Comparison of ENCODE assay signal across 12 cellular contexts in the genomic region with DNA sequence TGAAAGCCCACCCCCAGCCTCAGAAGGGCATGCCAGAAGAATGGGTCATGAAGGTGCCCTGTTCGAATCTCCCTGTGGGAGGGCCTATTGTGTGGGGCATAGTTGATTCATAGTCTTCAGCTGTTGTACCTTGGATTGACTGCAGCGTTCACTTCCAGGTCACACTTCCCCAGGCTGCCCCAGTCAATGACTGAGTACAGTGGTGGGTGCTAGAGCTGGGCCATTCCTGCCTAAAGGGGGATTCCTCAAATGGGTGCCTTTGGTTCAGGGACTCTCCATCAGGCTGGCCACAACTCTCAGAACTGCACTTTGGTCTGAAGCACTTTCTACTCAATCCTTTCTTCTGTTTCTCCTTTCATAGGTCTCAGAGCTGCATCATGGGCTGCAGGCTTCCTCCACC. TPM values are rescaled to one million over a fixed set of nuclear protein-coding genes. Genes with fewer than 3 reads are reported as not detected.
A peak's percentile ranks its signal among the peaks of the same experiment; 100 is the strongest.
DNase-seq lines count a peak whose midpoint lies in the region; ATAC-seq, FAIRE-seq and TF ChIP-seq lines count a peak whose summit lies in the region.
"Had no signal": no experiment of that assay in that cellular context is flagged by ENCODE, and none has a peak within 500 bp of the region (broad histone marks: within the 10 kb centered on the region; RNA-seq: fewer than 3 reads in every experiment).

No MANE protein-coding gene starts in this region.

- H3K4me1 ChIP-seq in thyroid gland: peaks cover 9 to 19% of the 10 kb centered on the region in 2 donors
- H3K4me1 ChIP-seq: prostate gland, SJSA1 had no signal

- no peak overlapping the region for H3K4me3 ChIP-seq in thyroid gland (replicated peaks in 1 of 3)
- H3K4me3 ChIP-seq: prostate gland, SJSA1 had no signal

- H3K27ac ChIP-seq in thyroid gland: no peak overlapping the region
- H3K27ac ChIP-seq: prostate gland, SJSA1 had no signal

- peak; percentile 80 for DNase-seq in natural killer cell treated with Interleukin-12 subunit alpha and Interleukin-12 subunit beta and Interleukin-15 and Interleukin-18, amount 100 ng/mL, for 72 hours (ENCODE audit: low spot score)
- DNase-seq in NCI-H1436 (lab: John Stamatoyannopoulos, UW) (no peak), thyroid gland (no peak), KG1 (lab: John Stamatoyannopoulos, UW) (no peak), D721Med (ENCODE audit: insufficient read length, low spot score) (no peak)
- DNase-seq: DMS79, GOT3 had no signal

- peak overlapping the region; percentile 24 for H3K4me3 Mint-ChIP-seq in natural killer cell treated with Interleukin-12 subunit alpha and Interleukin-12 subunit beta and Interleukin-15 and Interleukin-18, amount 100 ng/mL, for 72 hours

- H3K9me3 Mint-ChIP-seq in natural killer cell treated with Interleukin-12 subunit alpha and Interleukin-12 subunit beta and Interleukin-15 and Interleukin-18, amount 100 ng/mL, for 72 hours: no peaks in the 10 kb centered on the region

- no peaks in the 10 kb centered on the region for H3K27me3 ChIP-seq in thyroid gland

- H3K36me3 ChIP-seq in thyroid gland: no peaks in the 10 kb centered on the region
- H3K36me3 ChIP-seq: prostate gland, SJSA1 had no signal

- H3K27ac Mint-ChIP-seq in natural killer cell treated with Interleukin-12 subunit alpha and Interleukin-12 subunit beta and Interleukin-15 and Interleukin-18, amount 100 ng/mL, for 72 hours: peak overlapping the region in 1 of 2 donors; percentile 85

- TF ChIP-seq CTCF in thyroid gland (IDR thresholded peaks at IDR 0.05) (no peak), D721Med (IDR thresholded peaks at IDR 0.05; ENCODE audit: insufficient read depth, missing control alignments) (no peak)

- WGBS in thyroid gland, 2 donors: 91 to 92% methylated on average over 2 of the region's 2 CpGs

- ATAC-seq in GM18868 (IDR thresholded peaks at IDR 0.05; ENCODE audit: unreplicated experiment) (peak; percentile 74), GM21528 (IDR thresholded peaks at IDR 0.05; ENCODE audit: low FRiP score, unreplicated experiment) (peak; percentile 63), HG03354 (IDR thresholded peaks at IDR 0.05; ENCODE audit: poor library complexity, severe bottlenecking, unreplicated experiment) (peak; percentile 53)
- ATAC-seq in natural killer cell treated with Interleukin-12 subunit alpha and Interleukin-12 subunit beta and Interleukin-15 and Interleukin-18, amount 100 ng/mL, for 72 hours: peak; percentile 61 to 84

- no peak for FAIRE-seq in D721Med (lab: Jason Lieb, UNC)

- H3K27me3 Mint-ChIP-seq in natural killer cell treated with Interleukin-12 subunit alpha and Interleukin-12 subunit beta and Interleukin-15 and Interleukin-18, amount 100 ng/mL, for 72 hours: no peaks in the 10 kb centered on the region

- intact Hi-C loops in thyroid gland (cut with DNase I): no loop called here

- no peak for TF ChIP-seq POLR2A in thyroid gland (IDR thresholded peaks at IDR 0.05)

- H3K9me3 ChIP-seq in thyroid gland: no peaks in the 10 kb centered on the region
- H3K9me3 ChIP-seq: prostate gland, SJSA1 had no signal

- H3K4me1 Mint-ChIP-seq in natural killer cell treated with Interleukin-12 subunit alpha and Interleukin-12 subunit beta and Interleukin-15 and Interleukin-18, amount 100 ng/mL, for 72 hours (ENCODE audit: low read depth in 2 of 2): peaks cover 62 to 63% of the 10 kb centered on the region in 2 donors

- H3K36me3 Mint-ChIP-seq in natural killer cell treated with Interleukin-12 subunit alpha and Interleukin-12 subunit beta and Interleukin-15 and Interleukin-18, amount 100 ng/mL, for 72 hours: no peaks in the 10 kb centered on the region

RNA-seq across cellular contexts. Expression of a gene that starts 35.0 kb away (rescaled TPM):
- 10 to 100 TPM in 1 of 2 donors, 1 to 10 TPM in 1; 3.9 to 18.5 TPM for total RNA-seq in natural killer cell treated with Interleukin-12 subunit alpha and Interleukin-12 subunit beta and Interleukin-15 and Interleukin-18, amount 100 ng/mL, for 72 hours
- total RNA-seq in thyroid gland: 10 to 100 TPM in 2 of 4 donors, 1 to 10 TPM in 2; 4.3 to 15.5 (median 10.2) TPM
- total RNA-seq: SJSA1 had no signal
